In genomic region chr2:106638043-106638442, GRCh38 we compare ENCODE assay signal across 9 cellular contexts.
DNase-seq lines count a peak whose midpoint lies in the region; ATAC-seq and TF ChIP-seq lines count a peak whose summit lies in the region.
"Had no signal": no experiment of that assay in that cellular context is flagged by ENCODE, and none has a peak within 500 bp of the region (broad histone marks: within the 10 kb centered on the region; RNA-seq: fewer than 3 reads in every experiment).

No MANE protein-coding gene starts in this region.

- no peak overlapping the region for H3K27ac ChIP-seq in AG04450 (ENCODE audit: low read depth, low read length)
- no peak overlapping the region for H3K27ac ChIP-seq in HEK293 (ENCODE audit: extremely low read depth, low read depth, low read length)
- H3K27ac ChIP-seq in suprapubic skin = no peak overlapping the region
- no peak overlapping the region for H3K27ac ChIP-seq in aorta (ENCODE audit: low read depth in 1 of 2, low read length in 2 of 2)

- CTCF ChIA-PET in AG04450 (lab: Charles Lee) = interaction anchor here (0.6 to 4.1 kb wide), 4 partner anchors 55 to 1534 kb away, joined by 3 to 19 read pairs (median 4); no protein-coding TSS in a partner anchor
- CTCF ChIA-PET in HEK293 (lab: Yijun Ruan, JAX) = interaction anchor here (0.6 to 0.7 kb wide), 3 partner anchors 1058 to 1517 kb away, joined by 3 to 5 read pairs (median 3); no protein-coding TSS in a partner anchor

- in situ Hi-C loops in SK-MEL-5 (cut with HindIII; ENCODE audit: low pct_unique_long_range_greater_than_20kb, low sequenced_read_pairs) = no loop called here

- peak; percentile 29 for TF ChIP-seq CTCF in AG04450 (IDR thresholded peaks at IDR 0.05; ENCODE audit: low read depth, low read length)
- TF ChIP-seq CTCF in HEK293 (tag by site-specific recombination; IDR thresholded peaks at IDR 0.05) = no peak
- no peak for TF ChIP-seq CTCF in suprapubic skin (IDR thresholded peaks at IDR 0.05)

- intact Hi-C loops in aorta (cut with DNase I) = loop anchor here (5.0 kb wide), 3 partner anchors 249 to 804 kb away; partner anchors contain the start of gene ST6GAL2 (in 1 of the 2)

- WGBS in suprapubic skin = 2% methylated on average over 1 of the region's 1 CpG
- WGBS in aorta, 2 donors = 0% methylated on average over 1 of the region's 1 CpG

- POLR2A ChIA-PET in AG04450 (lab: Yijun Ruan, JAX) = no interaction called here
- POLR2A ChIA-PET in HEK293 (lab: Yijun Ruan, JAX) = no interaction called here

- ATAC-seq in HG02623 (IDR thresholded peaks at IDR 0.05; ENCODE audit: unreplicated experiment) (no peak), aorta (ENCODE audit: low FRiP score) (no peak)
- no peak for ATAC-seq in stimulated activated effector memory CD8-positive, alpha-beta T cell treated with anti-CD3 and anti-CD28 coated beads, Interleukin-12 subunit alpha, Interleukin-12 subunit beta, amount 100 ng/mL, for 72 hours

- no peak overlapping the region for H3K4me3 Mint-ChIP-seq in stimulated activated effector memory CD8-positive, alpha-beta T cell treated with anti-CD3 and anti-CD28 coated beads, Interleukin-12 subunit alpha, Interleukin-12 subunit beta, amount 100 ng/mL, for 72 hours

- no peaks in the 10 kb centered on the region for H3K9me3 Mint-ChIP-seq in stimulated activated effector memory CD8-positive, alpha-beta T cell treated with anti-CD3 and anti-CD28 coated beads, Interleukin-12 subunit alpha, Interleukin-12 subunit beta, amount 100 ng/mL, for 72 hours

- no peak for TF ChIP-seq EP300 in suprapubic skin (IDR thresholded peaks at IDR 0.05)

- H3K36me3 Mint-ChIP-seq in stimulated activated effector memory CD8-positive, alpha-beta T cell treated with anti-CD3 and anti-CD28 coated beads, Interleukin-12 subunit alpha, Interleukin-12 subunit beta, amount 100 ng/mL, for 72 hours = no peaks in the 10 kb centered on the region

- H3K27ac Mint-ChIP-seq in stimulated activated effector memory CD8-positive, alpha-beta T cell treated with anti-CD3 and anti-CD28 coated beads, Interleukin-12 subunit alpha, Interleukin-12 subunit beta, amount 100 ng/mL, for 72 hours = no peak overlapping the region

- H3K27me3 ChIP-seq in AG04450 (ENCODE audit: control insufficient read depth, insufficient read depth, low read length) = no peaks in the 10 kb centered on the region
- H3K27me3 ChIP-seq in suprapubic skin = no peaks in the 10 kb centered on the region
- H3K27me3 ChIP-seq in aorta (ENCODE audit: control insufficient read depth in 1 of 2, insufficient read depth in 2 of 2, low read length in 1 of 2) = no peaks in the 10 kb centered on the region

- H3K4me1 ChIP-seq in HEK293 (ENCODE audit: control insufficient read depth, insufficient read depth, low read length) (no peaks in the 10 kb centered on the region), suprapubic skin (no peaks in the 10 kb centered on the region), aorta (ENCODE audit: control insufficient read depth in 1 of 2, insufficient read depth in 2 of 2, low read length in 2 of 2) (peaks cover 0 to 2% of the 10 kb centered on the region in 2 donors)

- TF ChIP-seq POLR2A in suprapubic skin (IDR thresholded peaks at IDR 0.05) = no peak

- H3K36me3 ChIP-seq in HEK293 (ENCODE audit: control insufficient read depth in 2 of 2, insufficient read depth in 1 of 2, low read length in 2 of 2) (no peaks in the 10 kb centered on the region), suprapubic skin (no peaks in the 10 kb centered on the region), aorta (ENCODE audit: control insufficient read depth in 1 of 2, insufficient read depth in 2 of 2, low read length in 1 of 2) (no peaks in the 10 kb centered on the region)

- H3K9me3 ChIP-seq in AG04450 (ENCODE audit: control insufficient read depth, insufficient read depth, low read length) (no peaks in the 10 kb centered on the region), HEK293 (ENCODE audit: control insufficient read depth, insufficient read depth, low read depth, low read length) (no peaks in the 10 kb centered on the region), suprapubic skin (no peaks in the 10 kb centered on the region), aorta (ENCODE audit: control insufficient read depth, low read length) (peaks cover 1% of the 10 kb centered on the region)

- H3K4me1 Mint-ChIP-seq in stimulated activated effector memory CD8-positive, alpha-beta T cell treated with anti-CD3 and anti-CD28 coated beads, Interleukin-12 subunit alpha, Interleukin-12 subunit beta, amount 100 ng/mL, for 72 hours = no peaks in the 10 kb centered on the region

- H3K4me3 ChIP-seq in AG04450 (ENCODE audit: low read depth, low read length) (no peak overlapping the region), HEK293 (ENCODE audit: low read depth, low read length) (no peak overlapping the region), suprapubic skin (no peak overlapping the region), aorta (ENCODE audit: low read length in 2 of 2) (no peak overlapping the region)

- DNase-seq in AG04450 (ENCODE audit: low read depth, low spot score) (no peak), SK-MEL-5 (ENCODE audit: low read depth, low spot score) (peak; percentile 30), iPS-NIHi11 (ENCODE audit: low spot score) (peak; percentile 12), suprapubic skin (ENCODE audit: low spot score in 2 of 2) (no peak), aorta (no peak)
- no peak for DNase-seq in stimulated activated effector memory CD8-positive, alpha-beta T cell treated with anti-CD3 and anti-CD28 coated beads, Interleukin-12 subunit alpha, Interleukin-12 subunit beta, amount 100 ng/mL, for 72 hours (ENCODE audit: low spot score in 2 of 2)
- DNase-seq: activated CD4-positive, alpha-beta T cell treated with anti-CD3 and anti-CD28 coated beads for 48 hours had no signal

TF ChIP-seq in HEK293, 187 proteins besides CTCF, POLR2A, EP300 and RAD21:
- TF ChIP-seq, protein P1, sequence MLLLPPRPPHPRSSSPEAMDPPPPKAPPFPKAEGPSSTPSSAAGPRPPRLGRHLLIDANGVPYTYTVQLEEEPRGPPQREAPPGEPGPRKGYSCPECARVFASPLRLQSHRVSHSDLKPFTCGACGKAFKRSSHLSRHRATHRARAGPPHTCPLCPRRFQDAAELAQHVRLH (tag by site-specific recombination; IDR thresholded peaks at IDR 0.05) = no peak
- TF ChIP-seq ZNF654 (tag by site-specific recombination; IDR thresholded peaks at IDR 0.05; ENCODE audit: low read depth) (peak; percentile 30; the same call in 1 of the 2 replicates), ZNF692 (tag by site-specific recombination; IDR thresholded peaks at IDR 0.05) (no peak), ZNF24 (tag by site-specific recombination; IDR thresholded peaks at IDR 0.05) (no peak), ZNF394 (tag by site-specific recombination; IDR thresholded peaks at IDR 0.05; ENCODE audit: borderline replicate concordance) (no peak)
- TF ChIP-seq, protein P2, sequence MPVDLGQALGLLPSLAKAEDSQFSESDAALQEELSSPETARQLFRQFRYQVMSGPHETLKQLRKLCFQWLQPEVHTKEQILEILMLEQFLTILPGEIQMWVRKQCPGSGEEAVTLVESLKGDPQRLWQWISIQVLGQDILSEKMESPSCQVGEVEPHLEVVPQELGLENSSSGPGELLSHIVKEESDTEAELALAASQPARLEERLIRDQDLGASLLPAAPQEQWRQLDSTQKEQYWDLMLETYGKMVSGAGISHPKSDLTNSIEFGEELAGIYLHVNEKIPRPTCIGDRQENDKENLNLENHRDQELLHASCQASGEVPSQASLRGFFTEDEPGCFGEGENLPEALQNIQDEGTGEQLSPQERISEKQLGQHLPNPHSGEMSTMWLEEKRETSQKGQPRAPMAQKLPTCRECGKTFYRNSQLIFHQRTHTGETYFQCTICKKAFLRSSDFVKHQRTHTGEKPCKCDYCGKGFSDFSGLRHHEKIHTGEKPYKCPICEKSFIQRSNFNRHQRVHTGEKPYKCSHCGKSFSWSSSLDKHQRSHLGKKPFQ (tag by site-specific recombination; IDR thresholded peaks at IDR 0.05) = no peak
TF ChIP-seq in HEK293: peak in this region for 1.

Comparison
In these comparisons a context has a peak if more than half of its experiments do, and no peak if none do; other contexts are left out.
1. DNase-seq: peak in SK-MEL-5 (single experiment) and iPS-NIHi11 (single experiment); none in AG04450 (single experiment), suprapubic skin (0 of 2), aorta (0 of 2) and stimulated activated effector memory CD8-positive, alpha-beta T cell treated with anti-CD3 and anti-CD28 coated beads, Interleukin-12 subunit alpha, Interleukin-12 subunit beta, amount 100 ng/mL, for 72 hours (0 of 2).